25 cellular contexts compared by ENCODE assay signal in genomic region chr2:24981742-24982141, GRCh38.
"Had no signal": no experiment of that assay in that cellular context is flagged by ENCODE, and none has a peak within 500 bp of the region (broad histone marks: within the 10 kb centered on the region; RNA-seq: fewer than 3 reads in every experiment).

No MANE protein-coding gene starts in this region.

- H3K9me3 Mint-ChIP-seq: naive B cell; stimulated activated naive B cell treated with anti-CD40 and anti-IgM and Interleukin-4, amounts not matched to agents 10 μg/mL and 1 μg/mL and 100 μg/mL, for 72 hours; stimulated activated naive CD8-positive, alpha-beta T cell treated with anti-CD3 and anti-CD28 coated beads, Interleukin-15, amount 100 ng/mL, for 72 hours had no signal

- H3K27me3 ChIP-seq: colonic mucosa, hepatocyte, right lobe of liver, testis, tibial nerve, upper lobe of right lung, vagina had no signal

- H2AFZ ChIP-seq: hepatocyte had no signal

- H3K4me3 ChIP-seq: colonic mucosa, hepatocyte, lung, psoas muscle, right lobe of liver, testis, tibial nerve, upper lobe of right lung, vagina had no signal

- H3K9me3 ChIP-seq: colonic mucosa, psoas muscle, right lobe of liver, testis, tibial nerve, upper lobe of right lung, vagina had no signal

- FAIRE-seq: endothelial cell of umbilical vein had no signal

- DNase-seq: colonic mucosa; dermis blood vessel endothelial cell; endodermal cell; erythroblast; foreskin keratinocyte; left colon; left ventricle myocardium superior; mesenchymal stem cell; midbrain; naive B cell; psoas muscle; retina; right lobe of liver; stimulated activated CD4-positive, alpha-beta T cell treated with anti-CD3 and anti-CD28 coated beads, Interleukin-2, amount 100 ng/mL, for 24 hours; stimulated activated CD4-positive, alpha-beta T cell treated with anti-CD3 and anti-CD28 coated beads, Interleukin-4, amount 100 ng/mL, for 4 hours; stimulated activated naive B cell treated with anti-CD40 and anti-IgM and Interleukin-4, amounts not matched to agents 10 μg/mL and 1 μg/mL and 100 μg/mL, for 72 hours; stimulated activated naive CD8-positive, alpha-beta T cell treated with anti-CD3 and anti-CD28 coated beads, Interleukin-15, amount 100 ng/mL, for 72 hours; testis; upper lobe of right lung had no signal

- H3K4me2 ChIP-seq: hepatocyte had no signal

- ATAC-seq: foreskin keratinocyte; left ventricle myocardium superior; psoas muscle; right lobe of liver; stimulated activated naive B cell treated with anti-CD40 and anti-IgM and Interleukin-4, amounts not matched to agents 10 μg/mL and 1 μg/mL and 100 μg/mL, for 72 hours; stimulated activated naive CD8-positive, alpha-beta T cell treated with anti-CD3 and anti-CD28 coated beads, Interleukin-15, amount 100 ng/mL, for 72 hours; upper lobe of right lung had no signal

- H3K36me3 Mint-ChIP-seq: naive B cell had no signal

- H3K4me1 ChIP-seq: colonic mucosa, foreskin keratinocyte, psoas muscle, right lobe of liver, upper lobe of right lung, vagina had no signal

- H3K27me3 Mint-ChIP-seq: stimulated activated naive CD8-positive, alpha-beta T cell treated with anti-CD3 and anti-CD28 coated beads, Interleukin-15, amount 100 ng/mL, for 72 hours had no signal

- H3K27ac ChIP-seq: colonic mucosa, foreskin keratinocyte, hepatocyte, psoas muscle, right lobe of liver, testis, tibial nerve, upper lobe of right lung, vagina had no signal

- H3K79me2 ChIP-seq: hepatocyte had no signal

- H3K27ac Mint-ChIP-seq: endodermal cell; nephron; stimulated activated naive B cell treated with anti-CD40 and anti-IgM and Interleukin-4, amounts not matched to agents 10 μg/mL and 1 μg/mL and 100 μg/mL, for 72 hours; stimulated activated naive CD8-positive, alpha-beta T cell treated with anti-CD3 and anti-CD28 coated beads, Interleukin-15, amount 100 ng/mL, for 72 hours had no signal

- H3K4me1 Mint-ChIP-seq: naive B cell; stimulated activated naive B cell treated with anti-CD40 and anti-IgM and Interleukin-4, amounts not matched to agents 10 μg/mL and 1 μg/mL and 100 μg/mL, for 72 hours; stimulated activated naive CD8-positive, alpha-beta T cell treated with anti-CD3 and anti-CD28 coated beads, Interleukin-15, amount 100 ng/mL, for 72 hours had no signal

- H3K4me3 Mint-ChIP-seq: endodermal cell; naive B cell; nephron; stimulated activated naive B cell treated with anti-CD40 and anti-IgM and Interleukin-4, amounts not matched to agents 10 μg/mL and 1 μg/mL and 100 μg/mL, for 72 hours; stimulated activated naive CD8-positive, alpha-beta T cell treated with anti-CD3 and anti-CD28 coated beads, Interleukin-15, amount 100 ng/mL, for 72 hours had no signal

- H3K36me3 ChIP-seq: colonic mucosa, right lobe of liver, upper lobe of right lung had no signal
